In genomic region chr9:132079391-132080071, GRCh38 we compare ENCODE assay signal across 8 cellular contexts. TPM values are rescaled to one million over a fixed set of nuclear protein-coding genes. Genes with fewer than 3 reads are reported as not detected.
DNase-seq lines count a peak whose midpoint lies in the region; ATAC-seq and TF ChIP-seq lines count a peak whose summit lies in the region.

MED27 (minus strand) TSS chr9:132079867; CDS start chr9:132079844, 23 bp downstream.

- peak; percentile 91 for ATAC-seq in GM21528 (IDR thresholded peaks at IDR 0.05; ENCODE audit: low FRiP score, unreplicated experiment)
- peak; percentile 87 for ATAC-seq in esophagus mucosa

- DNase-seq in D341Med (ENCODE audit: low spot score) (peak; percentile 91), KG1 (lab: John Stamatoyannopoulos, UW) (peak; percentile 91)
- DNase-seq in activated T-cell treated with anti-CD3 and anti-CD28 coated beads, Interleukin-2, amount 50 U/mL, for 24 hours, result peak; percentile 94
- peak; percentile 88 to 90 for DNase-seq in stimulated activated CD8-positive, alpha-beta memory T cell treated with anti-CD3 and anti-CD28 coated beads, Interleukin-7, amount 100 ng/mL, for 1 hour (ENCODE audit: low read depth in 2 of 2)

- H3K36me3 Mint-ChIP-seq in activated T-cell treated with anti-CD3 and anti-CD28 coated beads, Interleukin-2, amount 50 U/mL, for 24 hours (ENCODE audit: low read depth), result peaks cover 47% of the 10 kb centered on the region

- peak within 1 kb of the TSS; percentile 67 to 98 for H3K4me3 ChIP-seq in muscle layer of colon (ENCODE audit: low read depth in 1 of 2, low read length in 2 of 2)

- no peaks in the 10 kb centered on the region for H3K9me3 Mint-ChIP-seq in activated T-cell treated with anti-CD3 and anti-CD28 coated beads, Interleukin-2, amount 50 U/mL, for 24 hours

- peak within 1 kb of the TSS; percentile 92 for H3K4me3 Mint-ChIP-seq in activated T-cell treated with anti-CD3 and anti-CD28 coated beads, Interleukin-2, amount 50 U/mL, for 24 hours

- peaks cover 22% of the 10 kb centered on the region for H3K36me3 ChIP-seq in muscle layer of colon (ENCODE audit: insufficient read depth, low read length)

- H3K4me1 ChIP-seq in muscle layer of colon (ENCODE audit: insufficient read depth, low read length), result peaks cover 21% of the 10 kb centered on the region

- peaks cover 50% of the 10 kb centered on the region for H3K4me1 Mint-ChIP-seq in activated T-cell treated with anti-CD3 and anti-CD28 coated beads, Interleukin-2, amount 50 U/mL, for 24 hours (ENCODE audit: low read depth)

- H3K27ac Mint-ChIP-seq in activated T-cell treated with anti-CD3 and anti-CD28 coated beads, Interleukin-2, amount 50 U/mL, for 24 hours, result peak within 1 kb of the TSS; percentile 94

- peak within 1 kb of the TSS; percentile 80 for H3K9ac ChIP-seq in muscle layer of colon (ENCODE audit: low read length)

- no peaks in the 10 kb centered on the region for H3K27me3 Mint-ChIP-seq in activated T-cell treated with anti-CD3 and anti-CD28 coated beads, Interleukin-2, amount 50 U/mL, for 24 hours

- H3K9me3 ChIP-seq in muscle layer of colon (ENCODE audit: low read length), result no peaks in the 10 kb centered on the region

- H3K27me3 ChIP-seq in muscle layer of colon (ENCODE audit: control insufficient read depth in 1 of 2, insufficient read depth in 2 of 2, low read length in 2 of 2), result no peaks in the 10 kb centered on the region

- H3K27ac ChIP-seq in muscle layer of colon (ENCODE audit: low read depth, low read length), result peak within 1 kb of the TSS; percentile 59

TF ChIP-seq in PFSK-1, 5 proteins besides CTCF, POLR2A, EP300 and RAD21:
- TF ChIP-seq TAF1 (IDR thresholded peaks at IDR 0.05; ENCODE audit: borderline replicate concordance, insufficient read depth, low read length) (peak; percentile 66; the same call in 1 of the 2 replicates), FOXP2 (optimal IDR thresholded peaks at IDR 0.05; ENCODE audit: borderline replicate concordance, extremely low read depth, extremely low read length, insufficient read depth) (no peak), SIN3A (IDR thresholded peaks at IDR 0.05; ENCODE audit: borderline replicate concordance, insufficient read depth, low read length) (peak; percentile 34; the same call in 1 of the 2 replicates)
- TF ChIP-seq, protein P1, sequence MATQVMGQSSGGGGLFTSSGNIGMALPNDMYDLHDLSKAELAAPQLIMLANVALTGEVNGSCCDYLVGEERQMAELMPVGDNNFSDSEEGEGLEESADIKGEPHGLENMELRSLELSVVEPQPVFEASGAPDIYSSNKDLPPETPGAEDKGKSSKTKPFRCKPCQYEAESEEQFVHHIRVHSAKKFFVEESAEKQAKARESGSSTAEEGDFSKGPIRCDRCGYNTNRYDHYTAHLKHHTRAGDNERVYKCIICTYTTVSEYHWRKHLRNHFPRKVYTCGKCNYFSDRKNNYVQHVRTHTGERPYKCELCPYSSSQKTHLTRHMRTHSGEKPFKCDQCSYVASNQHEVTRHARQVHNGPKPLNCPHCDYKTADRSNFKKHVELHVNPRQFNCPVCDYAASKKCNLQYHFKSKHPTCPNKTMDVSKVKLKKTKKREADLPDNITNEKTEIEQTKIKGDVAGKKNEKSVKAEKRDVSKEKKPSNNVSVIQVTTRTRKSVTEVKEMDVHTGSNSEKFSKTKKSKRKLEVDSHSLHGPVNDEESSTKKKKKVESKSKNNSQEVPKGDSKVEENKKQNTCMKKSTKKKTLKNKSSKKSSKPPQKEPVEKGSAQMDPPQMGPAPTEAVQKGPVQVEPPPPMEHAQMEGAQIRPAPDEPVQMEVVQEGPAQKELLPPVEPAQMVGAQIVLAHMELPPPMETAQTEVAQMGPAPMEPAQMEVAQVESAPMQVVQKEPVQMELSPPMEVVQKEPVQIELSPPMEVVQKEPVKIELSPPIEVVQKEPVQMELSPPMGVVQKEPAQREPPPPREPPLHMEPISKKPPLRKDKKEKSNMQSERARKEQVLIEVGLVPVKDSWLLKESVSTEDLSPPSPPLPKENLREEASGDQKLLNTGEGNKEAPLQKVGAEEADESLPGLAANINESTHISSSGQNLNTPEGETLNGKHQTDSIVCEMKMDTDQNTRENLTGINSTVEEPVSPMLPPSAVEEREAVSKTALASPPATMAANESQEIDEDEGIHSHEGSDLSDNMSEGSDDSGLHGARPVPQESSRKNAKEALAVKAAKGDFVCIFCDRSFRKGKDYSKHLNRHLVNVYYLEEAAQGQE (IDR thresholded peaks at IDR 0.05; ENCODE audit: insufficient read depth in 1 of 2, low read depth in 2 of 2, low read length in 2 of 2), result no peak
TF ChIP-seq in PFSK-1: peak in this region for 2.

RNA-seq across cellular contexts. Expression of gene MED27, which starts in this region (rescaled TPM):
- polyA plus RNA-seq in PFSK-1 (2012; ENCODE audit: insufficient read length, low read depth), result 35.6 TPM
- total RNA-seq in esophagus mucosa, result 17.9 TPM

Comparison
In these comparisons a context has a peak if more than half of its experiments do, and no peak if none do; other contexts are left out.
1. Peak in every context shown above with its lines: DNase-seq, ATAC-seq, H3K4me3 ChIP-seq and H3K27ac ChIP-seq.